8 cellular contexts compared by ENCODE assay signal in the genomic region with DNA sequence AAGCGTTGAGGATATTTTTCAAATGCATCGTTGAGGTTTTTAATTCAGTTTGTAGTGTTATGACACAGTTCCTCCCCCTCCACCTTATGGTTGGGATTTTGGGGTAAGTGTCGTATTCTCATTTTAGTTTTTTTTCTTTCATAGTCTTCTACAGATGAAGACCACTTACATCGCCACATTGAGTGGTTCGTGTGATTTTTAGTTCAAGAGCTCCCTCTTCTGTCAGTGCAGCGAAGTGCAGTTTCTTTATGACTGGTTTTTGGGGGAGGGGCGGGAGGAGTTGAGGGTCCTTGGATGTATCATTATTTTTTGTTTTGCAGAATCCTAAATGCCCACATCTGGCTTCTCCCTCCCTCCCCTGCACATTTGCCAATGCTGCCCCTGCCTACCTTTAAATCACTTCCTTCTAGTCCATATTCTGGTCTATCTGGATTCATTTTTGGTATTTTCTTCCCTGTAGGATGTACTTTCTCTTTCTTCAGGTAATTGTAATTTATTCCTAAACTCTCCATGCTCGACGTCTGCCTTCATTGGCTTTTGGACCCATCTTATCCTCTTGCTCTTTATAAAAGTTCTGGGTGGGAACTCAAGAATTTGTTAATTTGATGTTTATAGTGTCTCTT.
DNase-seq lines count a peak whose midpoint lies in the region; ATAC-seq, FAIRE-seq and TF ChIP-seq lines count a peak whose summit lies in the region.

No MANE protein-coding gene starts in this region.

- H3K4me3 ChIP-seq in endothelial cell of umbilical vein (replicated peaks in 1 of 3; ENCODE audit: insufficient read depth in 1 of 3, low read depth in 1 of 3, low read length in 3 of 3) (no peak overlapping the region), neuronal stem cell (ENCODE audit: low read length in 2 of 2) (no peak overlapping the region)

- H3K9ac ChIP-seq in endothelial cell of umbilical vein (replicated peaks; ENCODE audit: extremely low read depth, insufficient read depth, low read length) (no peak overlapping the region), neuronal stem cell (ENCODE audit: low read depth, low read length, poor library complexity) (no peak overlapping the region)

- WGBS in neuronal stem cell (ENCODE audit: extremely low coverage in 2 of 2, insufficient read length in 2 of 2, insufficient replicate concordance in 1 of 2), 2 donors, result no CpG with 5 or more reads among the region's 9 CpGs

- no peak overlapping the region for H4K91ac ChIP-seq in neuronal stem cell (ENCODE audit: low read depth, low read length, poor library complexity)

- H4K8ac ChIP-seq in neuronal stem cell (ENCODE audit: low read depth, low read length), result no peak overlapping the region

- POLR2A ChIA-PET in endothelial cell of umbilical vein (lab: Charles Lee), result no interaction called here

- peak; percentile 5 to 6 for DNase-seq in activated CD4-positive, alpha-beta T cell treated with anti-CD3 and anti-CD28 coated beads for 24 hours (ENCODE audit: low read depth in 2 of 2)
- DNase-seq in activated CD4-positive, alpha-beta T cell treated with anti-CD3 and anti-CD28 coated beads for 1 hour, result no peak
- DNase-seq in LHCN-M2 (ENCODE audit: low read depth), result peak; percentile 48
- peak; percentile 45 for DNase-seq in RKO (ENCODE audit: low spot score)
- DNase-seq in endothelial cell of umbilical vein (ENCODE audit: low read depth, low spot score), result peak; percentile 62
- DNase-seq in neuronal stem cell (ENCODE audit: low spot score), result peak; percentile 46
- DNase-seq in posterior vena cava (ENCODE audit: low spot score), result no peak

- H2AFZ ChIP-seq in endothelial cell of umbilical vein (ENCODE audit: low read depth, low read length) (no peak overlapping the region), neuronal stem cell (ENCODE audit: low read length) (no peak overlapping the region)

- H3K4me1 ChIP-seq in endothelial cell of umbilical vein (ENCODE audit: control insufficient read depth, extremely low read depth, insufficient read depth, low read length), result no peaks in the 10 kb centered on the region
- H3K4me1 ChIP-seq in neuronal stem cell (ENCODE audit: control insufficient read depth in 2 of 2, insufficient read depth in 1 of 2, low read depth in 1 of 2, low read length in 2 of 2), result no peaks in the 10 kb centered on the region

- H2BK5ac ChIP-seq in neuronal stem cell (ENCODE audit: low read length), result no peak overlapping the region

- H3K79me2 ChIP-seq in endothelial cell of umbilical vein (ENCODE audit: control insufficient read depth, insufficient read depth, low read length), result no peaks in the 10 kb centered on the region

- H2BK15ac ChIP-seq in neuronal stem cell (ENCODE audit: low read length), result no peak overlapping the region

- H2BK12ac ChIP-seq in neuronal stem cell (ENCODE audit: low read length), result no peak overlapping the region

- H3K9me3 ChIP-seq in endothelial cell of umbilical vein (replicated peaks; ENCODE audit: control insufficient read depth, insufficient read depth, low read length) (no peaks in the 10 kb centered on the region), neuronal stem cell (replicated peaks in 1 of 2; ENCODE audit: control insufficient read depth in 2 of 2, insufficient read depth in 1 of 2, low read depth in 1 of 2, low read length in 2 of 2) (no peaks in the 10 kb centered on the region)

- dilution Hi-C loops in endothelial cell of umbilical vein (cut with MboI; ENCODE audit: extremely low pct_ligation_motif_present, low sequenced_read_pairs), result no loop called here

- H3K4me2 ChIP-seq in endothelial cell of umbilical vein (ENCODE audit: insufficient read depth, low read length) (no peak overlapping the region), neuronal stem cell (ENCODE audit: insufficient read depth, low read length, poor library complexity, severe bottlenecking) (no peak overlapping the region)

- H3K23ac ChIP-seq in neuronal stem cell (ENCODE audit: low read depth, low read length, poor library complexity), result no peak overlapping the region

- H4K20me1 ChIP-seq in endothelial cell of umbilical vein (replicated peaks; ENCODE audit: control insufficient read depth, extremely low read depth, insufficient read depth, low read length), result no peaks in the 10 kb centered on the region

- H3K36me3 ChIP-seq in endothelial cell of umbilical vein (ENCODE audit: control insufficient read depth in 2 of 2, extremely low read depth in 1 of 2, insufficient read depth in 2 of 2, low read length in 2 of 2) (no peaks in the 10 kb centered on the region), neuronal stem cell (replicated peaks in 1 of 2; ENCODE audit: control insufficient read depth in 2 of 2, insufficient read depth in 2 of 2, low read length in 2 of 2) (no peaks in the 10 kb centered on the region)

- BruUV-seq in endothelial cell of umbilical vein (replicated peaks; lab: Mats Ljungman, UMichigan), result no TSS peak

- intact Hi-C loops in endothelial cell of umbilical vein (cut with micrococcal nuclease), result loop anchor here (1.0 to 5.0 kb wide), 7 partner anchors 176 to 773 kb away; no protein-coding TSS in a partner anchor
- intact Hi-C loops in posterior vena cava (cut with DNase I), result loop anchor here in 1 of 2 donors (2.0 kb wide), 1 partner anchor 498 kb away; no protein-coding TSS in a partner anchor

- H3K18ac ChIP-seq in neuronal stem cell (ENCODE audit: low read length), result no peak overlapping the region

- no peak overlapping the region for H3K14ac ChIP-seq in neuronal stem cell (ENCODE audit: low read length)

- no peak overlapping the region for H3K4ac ChIP-seq in neuronal stem cell (ENCODE audit: low read length)

- CTCF ChIA-PET in endothelial cell of umbilical vein (lab: Charles Lee), result interaction anchor here (0.6 to 1.3 kb wide), 17 partner anchors 10 to 870 kb away, joined by 3 to 22 read pairs (median 4); no protein-coding TSS in a partner anchor

- H3K79me1 ChIP-seq in neuronal stem cell (ENCODE audit: low read depth, low read length), result no peaks in the 10 kb centered on the region

- peak; percentile 79 for FAIRE-seq in endothelial cell of umbilical vein (lab: Jason Lieb, UNC)

- no peaks in the 10 kb centered on the region for H3K9me1 ChIP-seq in endothelial cell of umbilical vein (replicated peaks; ENCODE audit: control insufficient read depth, extremely low read depth, insufficient read depth, low read length)

- no peak overlapping the region for H2BK120ac ChIP-seq in neuronal stem cell (ENCODE audit: low read depth, low read length)

- H3K27me3 ChIP-seq in endothelial cell of umbilical vein (ENCODE audit: control insufficient read depth in 2 of 2, insufficient read depth in 2 of 2, low read length in 2 of 2) (no peaks in the 10 kb centered on the region), neuronal stem cell (ENCODE audit: control insufficient read depth in 3 of 3, insufficient read depth in 3 of 3, low read depth in 1 of 3, low read length in 3 of 3) (no peaks in the 10 kb centered on the region)

- no peak overlapping the region for H3K27ac ChIP-seq in endothelial cell of umbilical vein (ENCODE audit: insufficient read depth, low read depth, low read length)
- no peak overlapping the region for H3K27ac ChIP-seq in neuronal stem cell (replicated peaks; ENCODE audit: low read length)

- peak; percentile 66 to 74 for TF ChIP-seq CTCF in endothelial cell of umbilical vein (IDR thresholded peaks at IDR 0.05; ENCODE audit: extremely low read depth in 1 of 2, insufficient read depth in 1 of 2, low read depth in 1 of 2, low read length in 2 of 2)

- ATAC-seq in GM18502 (IDR thresholded peaks at IDR 0.05; ENCODE audit: poor library complexity, unreplicated experiment), result no peak

- H2AK5ac ChIP-seq in neuronal stem cell (ENCODE audit: low read depth, low read length), result no peak overlapping the region

- no peak for TF ChIP-seq POLR2A in endothelial cell of umbilical vein (IDR thresholded peaks at IDR 0.05; ENCODE audit: low read depth, low read length)

TF ChIP-seq in endothelial cell of umbilical vein, 7 proteins besides CTCF, POLR2A, EP300 and RAD21:
- TF ChIP-seq GATA2 (IDR thresholded peaks at IDR 0.05; ENCODE audit: insufficient read depth, insufficient read length, low read depth, low read length), result no peak
- TF ChIP-seq FOS (IDR thresholded peaks at IDR 0.05; ENCODE audit: borderline replicate concordance, insufficient read depth, low read length), result no peak
- TF ChIP-seq POLR2AphosphoS5 (IDR thresholded peaks at IDR 0.05; ENCODE audit: insufficient read depth, low read depth, low read length), result no peak
- no peak for TF ChIP-seq JUN (IDR thresholded peaks at IDR 0.05; ENCODE audit: borderline replicate concordance, insufficient read depth, insufficient read length, low read depth)
- TF ChIP-seq MYC (IDR thresholded peaks at IDR 0.05; ENCODE audit: low read depth, low read length), result no peak
- TF ChIP-seq, protein P1, sequence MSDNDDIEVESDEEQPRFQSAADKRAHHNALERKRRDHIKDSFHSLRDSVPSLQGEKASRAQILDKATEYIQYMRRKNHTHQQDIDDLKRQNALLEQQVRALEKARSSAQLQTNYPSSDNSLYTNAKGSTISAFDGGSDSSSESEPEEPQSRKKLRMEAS (IDR thresholded peaks at IDR 0.05; ENCODE audit: insufficient read depth, insufficient read length), result no peak
- TF ChIP-seq EZH2 (IDR thresholded peaks at IDR 0.05; ENCODE audit: borderline replicate concordance, low read depth, low read length, severe bottlenecking), result no peak
TF ChIP-seq in endothelial cell of umbilical vein: peak in this region for 0.

Comparison
In these comparisons a context has a peak if more than half of its experiments do, and no peak if none do; other contexts are left out.
1. DNase-seq: peak in activated CD4-positive, alpha-beta T cell treated with anti-CD3 and anti-CD28 coated beads for 24 hours (2 of 2), LHCN-M2 (single experiment), RKO (single experiment), endothelial cell of umbilical vein (single experiment) and neuronal stem cell (single experiment); none in activated CD4-positive, alpha-beta T cell treated with anti-CD3 and anti-CD28 coated beads for 1 hour (single experiment) and posterior vena cava (single experiment).